In the genomic region with DNA sequence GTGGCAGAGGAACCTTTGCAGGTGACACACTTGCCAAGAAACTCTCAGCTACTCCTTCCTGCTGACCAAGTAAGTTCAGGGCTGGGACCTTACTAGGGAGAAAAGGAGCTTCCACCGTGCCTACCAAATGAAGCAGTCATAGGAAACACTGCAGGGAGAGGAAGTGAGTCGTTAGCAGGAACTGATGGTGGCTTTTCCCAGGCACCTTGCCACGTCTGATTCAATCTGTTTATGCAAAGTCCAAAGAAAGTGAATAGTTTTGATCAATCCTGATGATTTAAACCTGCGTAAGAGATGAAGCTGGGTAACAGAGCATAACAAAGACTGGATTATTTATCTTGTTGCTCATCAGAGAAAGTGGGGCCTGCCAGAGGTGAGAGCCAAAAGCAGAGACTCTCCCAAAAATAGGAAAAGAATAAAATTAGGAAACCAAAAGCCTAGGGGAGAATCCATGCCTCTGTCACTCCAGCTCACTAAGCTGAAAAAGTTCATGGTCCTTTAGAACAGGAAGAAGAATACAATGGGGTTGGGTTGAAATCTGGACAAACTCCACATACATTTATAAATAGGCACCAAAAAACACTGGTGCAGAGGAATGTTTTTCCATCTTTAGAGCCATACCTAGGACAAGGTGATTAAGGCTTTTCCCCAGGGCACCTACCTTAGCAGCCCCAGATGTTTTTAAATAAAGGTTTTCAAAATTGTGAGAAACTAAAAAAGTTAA, we compare ENCODE assay signal across 9 cellular contexts. TPM values are rescaled to one million over a fixed set of nuclear protein-coding genes. Genes with fewer than 3 reads are reported as not detected.
DNase-seq lines count a peak whose midpoint lies in the region; ATAC-seq, FAIRE-seq and TF ChIP-seq lines count a peak whose summit lies in the region.
"Had no signal": no experiment of that assay in that cellular context is flagged by ENCODE, and none has a peak within 500 bp of the region (broad histone marks: within the 10 kb centered on the region; RNA-seq: fewer than 3 reads in every experiment).

No MANE protein-coding gene starts in this region.

- no peak for TF ChIP-seq POLR2A in HCT116 (IDR thresholded peaks at IDR 0.05; ENCODE audit: borderline replicate concordance, extremely low read depth, insufficient read depth, insufficient read length)

- H3K27me3 ChIP-seq in HCT116 (ENCODE audit: insufficient read depth, low read length) (no peaks in the 10 kb centered on the region), small intestine (ENCODE audit: control insufficient read depth in 2 of 2, insufficient read depth in 2 of 2, low read length in 2 of 2) (no peaks in the 10 kb centered on the region)
- no peaks in the 10 kb centered on the region for H3K27me3 ChIP-seq in CD8-positive, alpha-beta memory T cell (ENCODE audit: insufficient read depth, low read length, poor library complexity, severe bottlenecking)
- H3K27me3 ChIP-seq in CD4-positive, alpha-beta memory T cell (ENCODE audit: insufficient read depth, low read length), result no peaks in the 10 kb centered on the region

- no peak overlapping the region for H3K4me3 ChIP-seq in HCT116 (replicated peaks in 1 of 2; ENCODE audit: low read depth in 1 of 2, low read length in 2 of 2)
- no peak overlapping the region for H3K4me3 ChIP-seq in small intestine (ENCODE audit: low read depth in 1 of 2, low read length in 2 of 2)
- no peak overlapping the region for H3K4me3 ChIP-seq in CD8-positive, alpha-beta memory T cell (ENCODE audit: low read length)
- no peak overlapping the region for H3K4me3 ChIP-seq in CD4-positive, alpha-beta memory T cell (ENCODE audit: low read length in 2 of 2)

- H3K27me3 Mint-ChIP-seq in CD8-positive, alpha-beta memory T cell, result peaks cover 2 to 17% of the 10 kb centered on the region in 2 donors
- H3K27me3 Mint-ChIP-seq in CD4-positive, alpha-beta memory T cell, result peaks cover 0 to 3% of the 10 kb centered on the region in 2 donors

- no TSS peak for BruUV-seq in HCT116 (replicated peaks; lab: Mats Ljungman, UMichigan)

- TF ChIP-seq RAD21 in HCT116 (IDR thresholded peaks at IDR 0.05; ENCODE audit: low read depth), result no peak

- H3K9me3 Mint-ChIP-seq in CD8-positive, alpha-beta memory T cell, result no peaks in the 10 kb centered on the region
- no peaks in the 10 kb centered on the region for H3K9me3 Mint-ChIP-seq in CD4-positive, alpha-beta memory T cell

- 22 to 32% (median 27%) methylated on average over 4 of the region's 4 CpGs for WGBS in small intestine, 3 donors

- no peak for TF ChIP-seq CTCF in HCT116 (IDR thresholded peaks at IDR 0.05 in 2 of 3, conservative IDR thresholded peaks at IDR 0.05 in 1 of 3; ENCODE audit: borderline replicate concordance in 1 of 3, insufficient read depth in 1 of 3, low read depth in 2 of 3, low read length in 2 of 3)

- intact Hi-C loops in HCT116 (cut with micrococcal nuclease), result no loop called here
- intact Hi-C loops in CD4-positive, alpha-beta memory T cell (cut with micrococcal nuclease), result no loop called here

- peak overlapping the region; percentile 96 for H2AFZ ChIP-seq in HCT116 (ENCODE audit: low read depth, low read length, poor library complexity, severe bottlenecking)

- POLR2A ChIA-PET in HCT116 (lab: Charles Lee), result interaction anchor here (0.6 kb wide), 1 partner anchor 25 kb away, joined by 3 read pairs; no protein-coding TSS in a partner anchor
- POLR2A ChIA-PET in CD8-positive, alpha-beta memory T cell (lab: Charles Lee), result interaction anchor here (0.6 kb wide), 1 partner anchor 19 kb away, joined by 4 read pairs; no protein-coding TSS in a partner anchor
- POLR2A ChIA-PET in CD4-positive, alpha-beta memory T cell (lab: Charles Lee; ENCODE audit: partially characterized antibody), result no interaction called here

- no peaks in the 10 kb centered on the region for H3K9me3 ChIP-seq in HCT116 (ENCODE audit: control insufficient read depth in 1 of 2, insufficient read depth in 1 of 2, low read depth in 1 of 2, low read length in 2 of 2)
- no peaks in the 10 kb centered on the region for H3K9me3 ChIP-seq in small intestine (ENCODE audit: control insufficient read depth, low read depth)
- no peaks in the 10 kb centered on the region for H3K9me3 ChIP-seq in CD8-positive, alpha-beta memory T cell (ENCODE audit: low read length)
- no peaks in the 10 kb centered on the region for H3K9me3 ChIP-seq in CD4-positive, alpha-beta memory T cell (ENCODE audit: control insufficient read depth in 1 of 2, low read length in 2 of 2)

- H4K20me1 ChIP-seq in HCT116 (ENCODE audit: insufficient read depth), result no peaks in the 10 kb centered on the region

- no peaks in the 10 kb centered on the region for H3K36me3 ChIP-seq in HCT116 (ENCODE audit: control insufficient read depth in 1 of 2, insufficient read depth in 2 of 2, low read length in 2 of 2)
- H3K36me3 ChIP-seq in small intestine (ENCODE audit: control insufficient read depth in 2 of 2, insufficient read depth in 2 of 2, low read length in 2 of 2), result no peaks in the 10 kb centered on the region
- H3K36me3 ChIP-seq in CD8-positive, alpha-beta memory T cell (ENCODE audit: insufficient read depth, low read length), result no peaks in the 10 kb centered on the region
- no peaks in the 10 kb centered on the region for H3K36me3 ChIP-seq in CD4-positive, alpha-beta memory T cell (ENCODE audit: insufficient read depth, low read length)

- peak; percentile 41; the same call in 1 of the 2 replicates for ATAC-seq in HCT116
- no peak for ATAC-seq in HG03378 (IDR thresholded peaks at IDR 0.05; ENCODE audit: unreplicated experiment)
- no peak for ATAC-seq in HG03108 (IDR thresholded peaks at IDR 0.05; ENCODE audit: unreplicated experiment)

- RAD21 ChIA-PET in HCT116 (lab: Charles Lee; ENCODE audit: low non-redundant PET in 1 of 2, low total read pairs in 2 of 2, uncharacterized antibody in 2 of 2, unreplicated experiment in 2 of 2), result no interaction called here

- DNase-seq in HCT116 (ENCODE audit: low read depth, low spot score) (no peak), T1000 (lab: John Stamatoyannopoulos, UW) (peak; percentile 37), glomerular endothelial cell (ENCODE audit: extremely low read depth, low read depth, low spot score) (peak; percentile 99), small intestine (peak; percentile 37)
- no peak for DNase-seq in CD8-positive, alpha-beta memory T cell
- DNase-seq in CD4-positive, alpha-beta memory T cell, result no peak
- DNase-seq: T-helper 9 cell had no signal

- CTCF ChIA-PET in HCT116 (lab: Charles Lee), result interaction anchor here (1.4 kb wide), 1 partner anchor 33 kb away, joined by 4 read pairs; no protein-coding TSS in a partner anchor
- CTCF ChIA-PET in CD8-positive, alpha-beta memory T cell (lab: Charles Lee), result no interaction called here
- CTCF ChIA-PET in CD4-positive, alpha-beta memory T cell (lab: Charles Lee; ENCODE audit: partially characterized antibody), result interaction anchor here (0.8 kb wide), 1 partner anchor 408 kb away, joined by 3 read pairs; no protein-coding TSS in a partner anchor

- no peaks in the 10 kb centered on the region for H3K9me2 ChIP-seq in HCT116 (ENCODE audit: insufficient read depth)

- H3K79me2 ChIP-seq in HCT116 (ENCODE audit: insufficient read depth, low read length), result no peaks in the 10 kb centered on the region

- no peak overlapping the region for H3K4me3 Mint-ChIP-seq in CD8-positive, alpha-beta memory T cell
- no peak overlapping the region for H3K4me3 Mint-ChIP-seq in CD4-positive, alpha-beta memory T cell

- H3K27ac Mint-ChIP-seq in CD8-positive, alpha-beta memory T cell, result no peak overlapping the region
- H3K27ac Mint-ChIP-seq in CD4-positive, alpha-beta memory T cell, result no peak overlapping the region

- H3K4me2 ChIP-seq in HCT116 (ENCODE audit: low read length), result peak overlapping the region; percentile 48

- H3K9ac ChIP-seq in HCT116 (ENCODE audit: low read length), result peak overlapping the region; percentile 13; the same call in 1 of the 2 replicates

- FAIRE-seq in small intestine (lab: Jason Lieb, UNC), result no peak

- no peak overlapping the region for H3K27ac ChIP-seq in HCT116 (ENCODE audit: low read depth, low read length)
- H3K27ac ChIP-seq in small intestine (ENCODE audit: low read depth in 1 of 2, low read length in 1 of 2), result peak overlapping the region in 1 of 2 donors; percentile 22
- no peak overlapping the region for H3K27ac ChIP-seq in CD8-positive, alpha-beta memory T cell (ENCODE audit: low read depth, low read length)
- H3K27ac ChIP-seq in CD4-positive, alpha-beta memory T cell (ENCODE audit: low read depth, low read length), result no peak overlapping the region

- H3K36me3 Mint-ChIP-seq in CD8-positive, alpha-beta memory T cell, result no peaks in the 10 kb centered on the region
- no peaks in the 10 kb centered on the region for H3K36me3 Mint-ChIP-seq in CD4-positive, alpha-beta memory T cell

- H3K4me1 Mint-ChIP-seq in CD8-positive, alpha-beta memory T cell, result no peaks in the 10 kb centered on the region
- no peaks in the 10 kb centered on the region for H3K4me1 Mint-ChIP-seq in CD4-positive, alpha-beta memory T cell

- H3K4me1 ChIP-seq in HCT116 (ENCODE audit: control insufficient read depth in 1 of 2, insufficient read depth in 2 of 2, low read length in 2 of 2), result peaks cover 3 to 24% of the 10 kb centered on the region in 2 experiments; a peak in 3 of 4 replicates
- H3K4me1 ChIP-seq in small intestine (ENCODE audit: control insufficient read depth in 2 of 2, insufficient read depth in 1 of 2, low read depth in 1 of 2, low read length in 1 of 2), result peaks cover 6 to 7% of the 10 kb centered on the region in 2 donors
- H3K4me1 ChIP-seq in CD8-positive, alpha-beta memory T cell (ENCODE audit: insufficient read depth, low read length), result no peaks in the 10 kb centered on the region
- H3K4me1 ChIP-seq in CD4-positive, alpha-beta memory T cell (ENCODE audit: insufficient read depth, low read length), result no peaks in the 10 kb centered on the region

RNA-seq across cellular contexts. Expression of a gene that starts 9.3 kb away (rescaled TPM):
- total RNA-seq in HCT116 (2021; ENCODE audit: unreplicated experiment) (48.9 TPM), glomerular endothelial cell (117 and 166 TPM in 2 replicates)
- polyA plus RNA-seq in HCT116 (2012), result 48.8 and 63.0 TPM in 2 replicates
- 10 to 100 TPM; 66.0 to 73.1 (median 67.6) TPM for polyA plus RNA-seq in small intestine
- 10 to 100 TPM; 71.2 to 73.2 TPM for total RNA-seq in CD8-positive, alpha-beta memory T cell
- polyA plus RNA-seq in CD8-positive, alpha-beta memory T cell, result 115 TPM
- total RNA-seq in CD4-positive, alpha-beta memory T cell, result 10 to 100 TPM; 24.8 to 26.2 TPM
- polyA plus RNA-seq in CD4-positive, alpha-beta memory T cell, result 100 to 1,000 TPM; 116 to 223 TPM

RNA-seq across cellular contexts. Expression of a gene that starts 34.2 kb away (rescaled TPM):
- total RNA-seq in HCT116 (2021; ENCODE audit: unreplicated experiment), result 12.3 TPM
- polyA plus RNA-seq in HCT116 (2012), result 20.8 and 21.7 TPM in 2 replicates
- 59.6 and 86.3 TPM in 2 replicates for total RNA-seq in glomerular endothelial cell
- 10 to 100 TPM; 10.3 to 18.1 (median 17.3) TPM for polyA plus RNA-seq in small intestine
- 1 to 10 TPM; 2.1 TPM for total RNA-seq in CD8-positive, alpha-beta memory T cell
- not detected for polyA plus RNA-seq in CD8-positive, alpha-beta memory T cell
- under 1 TPM; 0.52 to 0.86 TPM for total RNA-seq in CD4-positive, alpha-beta memory T cell
- polyA plus RNA-seq in CD4-positive, alpha-beta memory T cell, result 1 to 10 TPM; 1.2 to 2.4 TPM

RNA-seq across cellular contexts. Expression of a gene that starts 47.8 kb away (rescaled TPM):
- total RNA-seq in HCT116 (2021; ENCODE audit: unreplicated experiment) (0.49 TPM), glomerular endothelial cell (0.06 TPM in 1 of 2 replicates, not detected in the other)
- polyA plus RNA-seq in HCT116 (2012), result 0.08 and 0.26 TPM in 2 replicates
- not detected for polyA plus RNA-seq in small intestine
- total RNA-seq in CD8-positive, alpha-beta memory T cell, result not detected
- not detected for polyA plus RNA-seq in CD8-positive, alpha-beta memory T cell
- not detected for total RNA-seq in CD4-positive, alpha-beta memory T cell
- not detected for polyA plus RNA-seq in CD4-positive, alpha-beta memory T cell

Comparison
In these comparisons a context has a peak if more than half of its experiments do, and no peak if none do; other contexts are left out.
1. DNase-seq: peak in T1000 (single experiment), glomerular endothelial cell (single experiment) and small intestine (single experiment); none in HCT116 (single experiment), CD8-positive, alpha-beta memory T cell (0 of 5) and CD4-positive, alpha-beta memory T cell (0 of 5).